Comparison of ENCODE assay signal across 8 cellular contexts in genomic region chr7:107889992-107890391, GRCh38. TPM values are rescaled to one million over a fixed set of nuclear protein-coding genes. Genes with fewer than 3 reads are reported as not detected.
DNase-seq lines count a peak whose midpoint lies in the region; ATAC-seq and TF ChIP-seq lines count a peak whose summit lies in the region.

No MANE protein-coding gene starts in this region.

- H3K36me3 Mint-ChIP-seq in activated T-cell treated with anti-CD3 and anti-CD28 coated beads, Interleukin-2, amount 50 U/mL, for 4 hours (ENCODE audit: insufficient read depth) = peaks cover 19% of the 10 kb centered on the region
- peaks cover 12% of the 10 kb centered on the region for H3K36me3 Mint-ChIP-seq in activated CD4-positive, alpha-beta memory T cell treated with anti-CD3 and anti-CD28 coated beads for 36 hours

- POLR2A ChIA-PET in activated CD4-positive, alpha-beta memory T cell treated with anti-CD3 and anti-CD28 coated beads for 36 hours (lab: Charles Lee) = interaction anchor here (1.3 kb wide), 1 partner anchor 147 kb away, joined by 4 read pairs; no protein-coding TSS in a partner anchor

- peak overlapping the region; percentile 99 for H3K9ac ChIP-seq in muscle layer of colon (ENCODE audit: low read length)

- H3K9me3 ChIP-seq in muscle layer of colon (ENCODE audit: low read length) = no peaks in the 10 kb centered on the region
- no peaks in the 10 kb centered on the region for H3K9me3 ChIP-seq in tibial artery

- H3K27me3 Mint-ChIP-seq in activated T-cell treated with anti-CD3 and anti-CD28 coated beads, Interleukin-2, amount 50 U/mL, for 4 hours (ENCODE audit: low read depth) = no peaks in the 10 kb centered on the region
- peaks cover 1% of the 10 kb centered on the region for H3K27me3 Mint-ChIP-seq in activated CD4-positive, alpha-beta memory T cell treated with anti-CD3 and anti-CD28 coated beads for 36 hours

- peak overlapping the region; percentile 92 for H3K4me3 Mint-ChIP-seq in activated T-cell treated with anti-CD3 and anti-CD28 coated beads, Interleukin-2, amount 50 U/mL, for 4 hours
- peak overlapping the region; percentile 89 for H3K4me3 Mint-ChIP-seq in activated CD4-positive, alpha-beta memory T cell treated with anti-CD3 and anti-CD28 coated beads for 36 hours

- peak overlapping the region; percentile 98 for H3K27ac ChIP-seq in muscle layer of colon (ENCODE audit: low read depth, low read length)
- H3K27ac ChIP-seq in tibial artery = peak overlapping the region; percentile 88 to 93
- no peak overlapping the region for H3K27ac ChIP-seq in coronary artery

- intact Hi-C loops in activated CD4-positive, alpha-beta memory T cell treated with anti-CD3 and anti-CD28 coated beads for 36 hours (cut with micrococcal nuclease) = loop anchor here (2.0 kb wide), 3 partner anchors 231 to 721 kb away; partner anchors contain the start of gene HBP1
- intact Hi-C loops in tibial artery (cut with DNase I; ENCODE audit: low total_unique reads) = loop anchor here (10.0 kb wide), 2 partner anchors 145 to 255 kb away; partner anchors contain the start of gene CBLL1

- H3K4me3 ChIP-seq in muscle layer of colon (ENCODE audit: low read depth in 1 of 2, low read length in 2 of 2) (peak overlapping the region in 1 of 2 donors; percentile 100), tibial artery (peak overlapping the region; percentile 66 to 72), coronary artery (no peak overlapping the region)

- no peaks in the 10 kb centered on the region for H3K27me3 ChIP-seq in muscle layer of colon (ENCODE audit: control insufficient read depth in 1 of 2, insufficient read depth in 2 of 2, low read length in 2 of 2)
- no peaks in the 10 kb centered on the region for H3K27me3 ChIP-seq in tibial artery

- H3K4me1 ChIP-seq in muscle layer of colon (ENCODE audit: insufficient read depth, low read length) (peaks cover 39% of the 10 kb centered on the region), tibial artery (peaks cover 0 to 33% (median 16%) of the 10 kb centered on the region in 4 donors)

- H3K4me1 Mint-ChIP-seq in activated T-cell treated with anti-CD3 and anti-CD28 coated beads, Interleukin-2, amount 50 U/mL, for 4 hours (ENCODE audit: low read depth) = peaks cover 32% of the 10 kb centered on the region
- peaks cover 28% of the 10 kb centered on the region for H3K4me1 Mint-ChIP-seq in activated CD4-positive, alpha-beta memory T cell treated with anti-CD3 and anti-CD28 coated beads for 36 hours (ENCODE audit: low read depth)

- no peak for DNase-seq in activated T-cell treated with anti-CD3 and anti-CD28 coated beads, Interleukin-2, amount 50 U/mL, for 4 hours
- DNase-seq in activated T-cell treated with anti-CD3 and anti-CD28 coated beads, Interleukin-2, amount 50 U/mL, for 48 hours = no peak
- no peak for DNase-seq in activated CD4-positive, alpha-beta memory T cell treated with anti-CD3 and anti-CD28 coated beads for 36 hours
- DNase-seq in tibial artery (no peak), coronary artery (ENCODE audit: low spot score) (no peak)

- CTCF ChIA-PET in activated CD4-positive, alpha-beta memory T cell treated with anti-CD3 and anti-CD28 coated beads for 36 hours (lab: Charles Lee) = interaction anchor here (1.2 to 3.8 kb wide), 5 partner anchors 8 to 147 kb away, joined by 3 to 33 read pairs (median 11); partner anchors contain the start of gene CBLL1

- TF ChIP-seq CTCF in tibial artery (IDR thresholded peaks at IDR 0.05) (no peak), coronary artery (IDR thresholded peaks at IDR 0.05) (no peak)

- H3K36me3 ChIP-seq in muscle layer of colon (ENCODE audit: insufficient read depth, low read length) (peaks cover 8% of the 10 kb centered on the region), tibial artery (peaks cover 0 to 10% (median 4%) of the 10 kb centered on the region in 3 donors)

- no peak for ATAC-seq in activated T-cell treated with anti-CD3 and anti-CD28 coated beads, Interleukin-2, amount 50 U/mL, for 4 hours
- no peak for ATAC-seq in HG03378 (IDR thresholded peaks at IDR 0.05; ENCODE audit: unreplicated experiment)
- ATAC-seq in GM21381 (IDR thresholded peaks at IDR 0.05; ENCODE audit: unreplicated experiment) = no peak

- H3K9me3 Mint-ChIP-seq in activated T-cell treated with anti-CD3 and anti-CD28 coated beads, Interleukin-2, amount 50 U/mL, for 4 hours = no peaks in the 10 kb centered on the region
- H3K9me3 Mint-ChIP-seq in activated CD4-positive, alpha-beta memory T cell treated with anti-CD3 and anti-CD28 coated beads for 36 hours = peaks cover 3% of the 10 kb centered on the region

- peak overlapping the region; percentile 5 for H3K27ac Mint-ChIP-seq in activated CD4-positive, alpha-beta memory T cell treated with anti-CD3 and anti-CD28 coated beads for 36 hours

RNA-seq across cellular contexts. Expression of gene DLD, which starts 1.0 kb away (rescaled TPM):
- 100 to 1,000 TPM; 100 to 105 (median 103) TPM for total RNA-seq in activated T-cell treated with anti-CD3 and anti-CD28 coated beads, Interleukin-2, amount 50 U/mL, for 4 hours
- total RNA-seq in activated CD4-positive, alpha-beta memory T cell treated with anti-CD3 and anti-CD28 coated beads for 36 hours = 100 to 1,000 TPM; 103 to 116 TPM

Comparison
In these comparisons a context has a peak if more than half of its experiments do, and no peak if none do; other contexts are left out.
1. H3K27ac ChIP-seq: peak in muscle layer of colon (single experiment) and tibial artery (2 of 2); none in coronary artery (0 of 2).